16 cellular contexts compared by ENCODE assay signal in the genomic region with DNA sequence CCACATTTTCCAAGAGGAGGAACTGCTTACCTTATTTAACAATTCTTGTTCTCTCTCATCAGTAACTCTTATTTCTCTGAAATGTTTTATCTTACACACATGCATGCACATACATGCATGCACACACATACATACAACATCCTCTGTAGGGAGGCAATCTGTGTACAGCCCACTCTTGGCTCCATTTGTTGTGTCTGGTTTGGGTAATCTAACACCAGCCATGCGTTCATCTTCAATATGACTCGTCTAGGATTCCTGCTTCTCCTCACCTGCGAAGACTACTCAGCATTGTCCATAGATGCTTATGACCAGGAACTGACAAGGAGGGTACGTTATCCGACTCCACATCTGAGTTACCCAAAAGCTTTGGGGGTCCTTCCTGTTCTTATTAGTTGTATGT. TPM values are rescaled to one million over a fixed set of nuclear protein-coding genes. Genes with fewer than 3 reads are reported as not detected.
DNase-seq lines count a peak whose midpoint lies in the region; ATAC-seq, FAIRE-seq and TF ChIP-seq lines count a peak whose summit lies in the region.
"Had no signal": no experiment of that assay in that cellular context is flagged by ENCODE, and none has a peak within 500 bp of the region (broad histone marks: within the 10 kb centered on the region; RNA-seq: fewer than 3 reads in every experiment).

No MANE protein-coding gene starts in this region.

- DNase-seq in GM12891 (ENCODE audit: insufficient read length, low spot score) (no peak), keratinocyte (ENCODE audit: low read depth, low spot score) (no peak), coronary artery (ENCODE audit: low spot score) (no peak)
- no peak for DNase-seq in CD4-positive, alpha-beta T cell
- DNase-seq: AML-193; CD4-positive, alpha-beta memory T cell; DMS153; DMS79; GDM1; H9 had no signal

- H3K4me1 Mint-ChIP-seq in CD4-positive, alpha-beta T cell (ENCODE audit: low read depth): no peaks in the 10 kb centered on the region
- H3K4me1 Mint-ChIP-seq: CD4-positive, alpha-beta memory T cell had no signal

- H3K4me1 ChIP-seq in HEK293 (ENCODE audit: control insufficient read depth, insufficient read depth, low read length) (peaks cover 3% of the 10 kb centered on the region; the same call in 1 of the 2 replicates), keratinocyte (ENCODE audit: control insufficient read depth, extremely low read depth, insufficient read depth, low read length) (peaks cover 28% of the 10 kb centered on the region)

- no peak for TF ChIP-seq POLR2A in GM12891 (IDR thresholded peaks at IDR 0.05; ENCODE audit: low read depth, low read length)

- no peak overlapping the region for H3K4me3 ChIP-seq in HEK293 (ENCODE audit: low read depth, low read length)
- no peak overlapping the region for H3K4me3 ChIP-seq in keratinocyte (ENCODE audit: control insufficient read depth in 2 of 3, extremely low read depth in 1 of 3, insufficient read depth in 2 of 3, low read depth in 1 of 3, low read length in 3 of 3)
- H3K4me3 ChIP-seq in coronary artery: no peak overlapping the region

- POLR2A ChIA-PET in HEK293 (lab: Yijun Ruan, JAX): no interaction called here
- POLR2A ChIA-PET in CD4-positive, alpha-beta T cell (lab: Charles Lee): no interaction called here

- no peak overlapping the region for H3K27ac Mint-ChIP-seq in CD4-positive, alpha-beta T cell
- H3K27ac Mint-ChIP-seq: CD4-positive, alpha-beta memory T cell; H9 had no signal

- H3K36me3 Mint-ChIP-seq in CD4-positive, alpha-beta T cell (ENCODE audit: low read depth): no peaks in the 10 kb centered on the region
- H3K36me3 Mint-ChIP-seq: CD4-positive, alpha-beta memory T cell had no signal

- no peaks in the 10 kb centered on the region for H3K9me3 Mint-ChIP-seq in CD4-positive, alpha-beta T cell
- H3K9me3 Mint-ChIP-seq: H9 had no signal

- H4K20me1 ChIP-seq in keratinocyte (ENCODE audit: control insufficient read depth, extremely low read depth, insufficient read depth, low read length): no peaks in the 10 kb centered on the region

- no peaks in the 10 kb centered on the region for H3K9me3 ChIP-seq in HEK293 (ENCODE audit: control insufficient read depth, insufficient read depth, low read depth, low read length)
- no peaks in the 10 kb centered on the region for H3K9me3 ChIP-seq in keratinocyte (ENCODE audit: control insufficient read depth, low read depth, low read length)
- no peaks in the 10 kb centered on the region for H3K9me3 ChIP-seq in CD4-positive, alpha-beta T cell (ENCODE audit: control insufficient read depth, low read length)

- H3K4me3 Mint-ChIP-seq in CD4-positive, alpha-beta T cell: no peak overlapping the region
- H3K4me3 Mint-ChIP-seq: CD4-positive, alpha-beta memory T cell; H9 had no signal

- peak; percentile 40 for FAIRE-seq in GM12891 (lab: Jason Lieb, UNC)
- peak; percentile 9 for FAIRE-seq in keratinocyte (lab: Jason Lieb, UNC)
- FAIRE-seq: A204.1, H1 had no signal

- H3K9ac ChIP-seq in keratinocyte (ENCODE audit: control insufficient read depth, extremely low read depth, insufficient read depth, low read length): no peak overlapping the region

- no peak overlapping the region for H2AFZ ChIP-seq in keratinocyte (ENCODE audit: control insufficient read depth, low read length)

- TF ChIP-seq CTCF in HEK293 (tag by site-specific recombination; IDR thresholded peaks at IDR 0.05) (no peak), keratinocyte (optimal IDR thresholded peaks at IDR 0.05 in 1 of 3, IDR thresholded peaks at IDR 0.05 in 1 of 3, conservative IDR thresholded peaks at IDR 0.05 in 1 of 3; ENCODE audit: extremely low read depth in 1 of 3, insufficient read depth in 2 of 3, low read length in 3 of 3) (no peak), coronary artery (IDR thresholded peaks at IDR 0.05) (no peak)
- TF ChIP-seq CTCF in CD4-positive, alpha-beta T cell (IDR thresholded peaks at IDR 0.05): no peak

- H3K27me3 ChIP-seq in keratinocyte (ENCODE audit: control insufficient read depth, extremely low read depth, insufficient read depth, low read length): no peaks in the 10 kb centered on the region
- peaks cover 6% of the 10 kb centered on the region for H3K27me3 ChIP-seq in CD4-positive, alpha-beta T cell (ENCODE audit: control insufficient read depth, insufficient read depth, low read length)

- H3K4me2 ChIP-seq in keratinocyte (ENCODE audit: control insufficient read depth, extremely low read depth, insufficient read depth, low read depth, low read length): no peak overlapping the region

- CTCF ChIA-PET in HEK293 (lab: Yijun Ruan, JAX): interaction anchor here (0.6 kb wide), 1 partner anchor 208 kb away, joined by 5 read pairs; no protein-coding TSS in a partner anchor
- CTCF ChIA-PET in CD4-positive, alpha-beta T cell (lab: Charles Lee): no interaction called here

- no peaks in the 10 kb centered on the region for H3K9me1 ChIP-seq in keratinocyte (ENCODE audit: control insufficient read depth, extremely low read depth, insufficient read depth, low read length)

- no peaks in the 10 kb centered on the region for H3K36me3 ChIP-seq in HEK293 (ENCODE audit: control insufficient read depth in 2 of 2, insufficient read depth in 1 of 2, low read length in 2 of 2)
- H3K36me3 ChIP-seq in keratinocyte (ENCODE audit: control insufficient read depth in 2 of 2, extremely low read depth in 1 of 2, insufficient read depth in 2 of 2, low read length in 2 of 2): no peaks in the 10 kb centered on the region

- dilution Hi-C loops in keratinocyte (cut with MboI; ENCODE audit: extremely low pct_ligation_motif_present, low sequenced_read_pairs): no loop called here

- intact Hi-C loops in CD4-positive, alpha-beta T cell (cut with DNase I, micrococcal nuclease): no loop called here

- H3K79me2 ChIP-seq in keratinocyte (ENCODE audit: control insufficient read depth, insufficient read depth, low read length): no peaks in the 10 kb centered on the region

- peak; percentile 62 for ATAC-seq in SK-N-SH treated with all-trans-retinoic acid at 6 μM for 48 hours
- ATAC-seq in GM21825 (IDR thresholded peaks at IDR 0.05; ENCODE audit: unreplicated experiment): no peak
- no peak for ATAC-seq in CD4-positive, alpha-beta T cell (ENCODE audit: poor library complexity)

- peaks cover 44% of the 10 kb centered on the region for H3K27me3 Mint-ChIP-seq in CD4-positive, alpha-beta T cell

- H3K27ac ChIP-seq in HEK293 (ENCODE audit: extremely low read depth, low read depth, low read length) (no peak overlapping the region), keratinocyte (ENCODE audit: control insufficient read depth, insufficient read depth, low read length) (no peak overlapping the region), coronary artery (no peak overlapping the region)
- H3K27ac ChIP-seq in CD4-positive, alpha-beta T cell (ENCODE audit: low read depth, low read length): no peak overlapping the region
- H3K27ac ChIP-seq: C4-2B had no signal

TF ChIP-seq in GM12891, 5 proteins besides CTCF, POLR2A, EP300 and RAD21:
- TF ChIP-seq POU2F2 (IDR thresholded peaks at IDR 0.05; ENCODE audit: low read depth, low read length) (no peak), TAF1 (IDR thresholded peaks at IDR 0.05; ENCODE audit: low read depth, low read length) (no peak), SPI1 (IDR thresholded peaks at IDR 0.05; ENCODE audit: low read depth, low read length) (no peak), POLR2AphosphoS5 (IDR thresholded peaks at IDR 0.05; ENCODE audit: low read depth, low read length) (no peak), PAX5 (IDR thresholded peaks at IDR 0.05; ENCODE audit: insufficient read depth, low read length, severe bottlenecking) (no peak)

TF ChIP-seq in HEK293, 187 proteins besides CTCF, POLR2A, EP300 and RAD21:
- TF ChIP-seq ZNF292 (tag by site-specific recombination; IDR thresholded peaks at IDR 0.05; ENCODE audit: borderline replicate concordance, low read depth): no peak
- TF ChIP-seq ZBTB17 (tag by site-specific recombination; IDR thresholded peaks at IDR 0.05): peak; percentile 90
- no peak for TF ChIP-seq PRDM1 (tag by site-specific recombination; IDR thresholded peaks at IDR 0.05)
- no peak for TF ChIP-seq MEIS1 (CRISPR knock-in tag; IDR thresholded peaks at IDR 0.05; ENCODE audit: borderline replicate concordance)
- TF ChIP-seq ZNF473 (tag by site-specific recombination; IDR thresholded peaks at IDR 0.05): no peak

TF ChIP-seq in SK-N-SH treated with all-trans-retinoic acid at 6 μM for 48 hours, 23 proteins besides CTCF, POLR2A, EP300 and RAD21:
- no peak for TF ChIP-seq CSDC2 (CRISPR knock-in tag; IDR thresholded peaks at IDR 0.05)
- no peak for TF ChIP-seq ESRRG (CRISPR knock-in tag; IDR thresholded peaks at IDR 0.05)
- no peak for TF ChIP-seq BACH2 (CRISPR knock-in tag; IDR thresholded peaks at IDR 0.05; ENCODE audit: borderline replicate concordance)
- no peak for TF ChIP-seq ZC3H10 (CRISPR knock-in tag; IDR thresholded peaks at IDR 0.05)

RNA-seq across cellular contexts. Expression of gene LYPD6B, which starts 18.0 kb away (rescaled TPM):
- polyA plus RNA-seq in GM12891 (2012; ENCODE audit: low read depth, missing spikeins): 2.2 TPM
- 17.0 to 30.8 TPM (median 24.7 TPM) in 3 replicates for polyA plus RNA-seq in keratinocyte
- polyA plus RNA-seq in keratinocyte (2011; ENCODE audit: low read depth): 21.7 TPM
- polyA plus RNA-seq in keratinocyte (2011; cell fraction: cytosol; rRNA removed): 26.8 and 35.7 TPM in 2 replicates
- polyA plus RNA-seq in keratinocyte (2011; cell fraction: nucleus; rRNA removed): 32.3 and 38.3 TPM in 2 replicates
- 9.8 and 38.5 TPM in 2 replicates for polyA plus RNA-seq in keratinocyte (2012; ENCODE audit: low replicate concordance)
- 2.8 to 14.0 TPM (median 9.2 TPM) in 3 replicates for polyA minus RNA-seq in keratinocyte
- polyA minus RNA-seq in keratinocyte (2011; cell fraction: cytosol; rRNA and poly(A)+ RNA removed): 3.3 TPM
- 4.5 and 13.0 TPM in 2 replicates for polyA minus RNA-seq in keratinocyte (2011; cell fraction: nucleus; rRNA and poly(A)+ RNA removed)
- not detected for total RNA-seq in CD4-positive, alpha-beta T cell
- total RNA-seq: CD4-positive, alpha-beta memory T cell had no signal
- polyA plus RNA-seq: CD4-positive, alpha-beta memory T cell had no signal
